Comparison of ENCODE assay signal across 10 cellular contexts in genomic region chr1:7940745-7941436, GRCh38. TPM values are rescaled to one million over a fixed set of nuclear protein-coding genes. Genes with fewer than 3 reads are reported as not detected.
DNase-seq lines count a peak whose midpoint lies in the region; ATAC-seq and TF ChIP-seq lines count a peak whose summit lies in the region.
"Had no signal": no experiment of that assay in that cellular context is flagged by ENCODE, and none has a peak within 500 bp of the region (broad histone marks: within the 10 kb centered on the region; RNA-seq: fewer than 3 reads in every experiment).

TNFRSF9 (minus strand) TSS chr1:7940839; CDS start chr1:7939994, 845 bp downstream.

- peaks cover 0 to 37% (median 11%) of the 10 kb centered on the region in 12 donors for H3K4me1 ChIP-seq in heart left ventricle
- H3K4me1 ChIP-seq in left ventricle myocardium inferior: peaks cover 24% of the 10 kb centered on the region
- peaks cover 5% of the 10 kb centered on the region for H3K4me1 ChIP-seq in psoas muscle

- intact Hi-C loops in heart left ventricle (cut with DNase I): no loop called here
- intact Hi-C loops in left ventricle myocardium inferior (cut with micrococcal nuclease): no loop called here
- intact Hi-C loops in psoas muscle (cut with DNase I): no loop called here

- no peaks in the 10 kb centered on the region for H3K36me3 ChIP-seq in heart left ventricle
- no peaks in the 10 kb centered on the region for H3K36me3 ChIP-seq in left ventricle myocardium inferior
- no peaks in the 10 kb centered on the region for H3K36me3 ChIP-seq in psoas muscle (ENCODE audit: insufficient read depth in 1 of 2, low read depth in 1 of 2)

- H3K27ac ChIP-seq in heart left ventricle: peak within 1 kb of the TSS in 1 of 12 donors; percentile 38
- H3K27ac ChIP-seq in left ventricle myocardium inferior (replicated peaks): no peak within 1 kb of the TSS
- H3K27ac ChIP-seq in psoas muscle: no peak within 1 kb of the TSS
- H3K27ac ChIP-seq: VCaP had no signal

- no peaks in the 10 kb centered on the region for H3K9me3 ChIP-seq in heart left ventricle
- H3K9me3 ChIP-seq in left ventricle myocardium inferior (replicated peaks): no peaks in the 10 kb centered on the region
- H3K9me3 ChIP-seq in psoas muscle: no peaks in the 10 kb centered on the region

- ATAC-seq in heart left ventricle: peak in 3 of 4 donors; percentile 19 to 33 (median 20)
- no peak for ATAC-seq in GM18870 (IDR thresholded peaks at IDR 0.05; ENCODE audit: unreplicated experiment)
- ATAC-seq in psoas muscle: no peak

- whole genome bisulfite sequencing in heart left ventricle, 4 donors: 48 to 54% (median 49%) methylated on average over 13 to 14 of the region's 14 CpGs
- WGBS in psoas muscle, 3 donors: 38 to 59% (median 48%) methylated on average over 14 of the region's 14 CpGs

- H3K4me3 ChIP-seq in heart left ventricle (peak within 1 kb of the TSS in 2 of 12 donors; percentile 22 to 38), left ventricle myocardium inferior (no peak within 1 kb of the TSS), psoas muscle (no peak within 1 kb of the TSS)

- H3K27me3 ChIP-seq in heart left ventricle (peaks cover 0 to 45% (median 11%) of the 10 kb centered on the region in 9 donors), left ventricle myocardium inferior (ENCODE audit: low read depth) (peaks cover 78% of the 10 kb centered on the region), psoas muscle (ENCODE audit: insufficient read depth in 3 of 3, low read length in 2 of 3) (peaks cover 0 to 35% (median 8%) of the 10 kb centered on the region in 3 donors)

- DNase-seq in heart left ventricle (peak in 2 of 5 donors; percentile 31 to 40), left ventricle myocardium inferior (no peak), kidney glomerular epithelial cell (lab: John Stamatoyannopoulos, UW) (peak; percentile 63), NCI-H2081 treated with DMSO at 0.1 percent for 48 hours (lab: John Stamatoyannopoulos, UW) (no peak), psoas muscle (no peak)
- peak; percentile 87 for DNase-seq in activated CD8-positive, alpha-beta memory T cell treated with anti-CD3 and anti-CD28 coated beads, Interleukin-2, amount 50 U/mL, for 48 hours
- DNase-seq in stimulated activated CD8-positive, alpha-beta memory T cell treated with anti-CD3 and anti-CD28 coated beads, Interleukin-4, amount 100 ng/mL, for 48 hours: peak; percentile 94

- no peak for TF ChIP-seq POLR2A in heart left ventricle (IDR thresholded peaks at IDR 0.05)

- TF ChIP-seq CTCF in heart left ventricle (IDR thresholded peaks at IDR 0.05) (no peak), left ventricle myocardium inferior (IDR thresholded peaks at IDR 0.05; ENCODE audit: borderline replicate concordance) (no peak), psoas muscle (IDR thresholded peaks at IDR 0.05) (no peak)

RNA-seq across cellular contexts. Expression of gene TNFRSF9, which starts in this region (rescaled TPM):
- total RNA-seq in heart left ventricle: 1 to 10 TPM in 1 of 9 donors, under 1 TPM in 2, not detected in 6; 0.05 to 1.9 (median 0.68) TPM
- under 1 TPM in 1 of 2 donors, not detected in 1; 0.04 TPM for polyA plus RNA-seq in heart left ventricle
- not detected for total RNA-seq in left ventricle myocardium inferior
- total RNA-seq in psoas muscle: under 1 TPM in 1 of 4 donors, not detected in 3; 0.12 TPM
- polyA plus RNA-seq in psoas muscle: under 1 TPM in 2 of 3 donors, not detected in 1; 0.01 TPM
- polyA plus RNA-seq: BJ had no signal

Comparison
In these comparisons a context has a peak if more than half of its experiments do, and no peak if none do; other contexts are left out.
1. ATAC-seq: peak in heart left ventricle (3 of 4); none in GM18870 (single experiment) and psoas muscle (0 of 4).
2. DNase-seq: peak in activated CD8-positive, alpha-beta memory T cell treated with anti-CD3 and anti-CD28 coated beads, Interleukin-2, amount 50 U/mL, for 48 hours (single experiment), kidney glomerular epithelial cell (single experiment) and stimulated activated CD8-positive, alpha-beta memory T cell treated with anti-CD3 and anti-CD28 coated beads, Interleukin-4, amount 100 ng/mL, for 48 hours (single experiment); none in left ventricle myocardium inferior (single experiment), NCI-H2081 treated with DMSO at 0.1 percent for 48 hours (single experiment) and psoas muscle (0 of 2).